ENCODE assay signal across 1 cellular context in genomic region chr6:159762681-159763293, GRCh38.
TF ChIP-seq lines count a peak whose summit lies in the region.

No MANE protein-coding gene starts in this region.

TF ChIP-seq in H1, 55 proteins besides CTCF, POLR2A, EP300 and RAD21:
- TF ChIP-seq GTF2F1 (IDR thresholded peaks at IDR 0.05; ENCODE audit: borderline replicate concordance, low read depth, low read length) (no peak), JUND (IDR thresholded peaks at IDR 0.05; ENCODE audit: low read length) (no peak), ATF2 (IDR thresholded peaks at IDR 0.05; ENCODE audit: low read length) (no peak), POU5F1 (IDR thresholded peaks at IDR 0.05; ENCODE audit: low read depth, low read length) (no peak), ZNF274 (IDR thresholded peaks at IDR 0.05; ENCODE audit: borderline replicate concordance, extremely low read depth, low read length) (no peak), SAP30 (IDR thresholded peaks at IDR 0.05; ENCODE audit: insufficient read depth, insufficient replicate concordance, low read length) (peak; percentile 18), FOSL1 (IDR thresholded peaks at IDR 0.05; ENCODE audit: insufficient read depth, low read depth, low read length) (no peak), CHD2 (IDR thresholded peaks at IDR 0.05; ENCODE audit: low read length) (no peak)
